In genomic region chr17:77180503-77181330, GRCh38 we compare ENCODE assay signal across 1 cellular context.
TF ChIP-seq lines count a peak whose summit lies in the region.

No MANE protein-coding gene starts in this region.

TF ChIP-seq in HepG2, 621 proteins besides CTCF, POLR2A, EP300 and RAD21 (continued from another document and continues in another):
- TF ChIP-seq HIC2 (CRISPR knock-in tag; IDR thresholded peaks at IDR 0.05; ENCODE audit: low read depth), result peak; percentile 75
- no peak for TF ChIP-seq ZBTB40 (IDR thresholded peaks at IDR 0.05)
- TF ChIP-seq ZBTB40 (CRISPR knock-in tag; IDR thresholded peaks at IDR 0.05), result no peak
- TF ChIP-seq PAF1 (CRISPR knock-in tag; IDR thresholded peaks at IDR 0.05), result no peak
- TF ChIP-seq ZBTB3 (CRISPR knock-in tag; IDR thresholded peaks at IDR 0.05; ENCODE audit: borderline replicate concordance, low read depth), result no peak
- no peak for TF ChIP-seq MED8 (CRISPR knock-in tag; IDR thresholded peaks at IDR 0.05; ENCODE audit: insufficient replicate concordance)
- no peak; the same call in 1 of the 2 replicates for TF ChIP-seq ZBTB46 (CRISPR knock-in tag; IDR thresholded peaks at IDR 0.05; ENCODE audit: borderline replicate concordance)
- TF ChIP-seq ELF1 (CRISPR knock-in tag; IDR thresholded peaks at IDR 0.05), result no peak
- no peak; the same call in 1 of the 2 replicates for TF ChIP-seq GZF1 (CRISPR knock-in tag; IDR thresholded peaks at IDR 0.05)
- TF ChIP-seq, protein P1, sequence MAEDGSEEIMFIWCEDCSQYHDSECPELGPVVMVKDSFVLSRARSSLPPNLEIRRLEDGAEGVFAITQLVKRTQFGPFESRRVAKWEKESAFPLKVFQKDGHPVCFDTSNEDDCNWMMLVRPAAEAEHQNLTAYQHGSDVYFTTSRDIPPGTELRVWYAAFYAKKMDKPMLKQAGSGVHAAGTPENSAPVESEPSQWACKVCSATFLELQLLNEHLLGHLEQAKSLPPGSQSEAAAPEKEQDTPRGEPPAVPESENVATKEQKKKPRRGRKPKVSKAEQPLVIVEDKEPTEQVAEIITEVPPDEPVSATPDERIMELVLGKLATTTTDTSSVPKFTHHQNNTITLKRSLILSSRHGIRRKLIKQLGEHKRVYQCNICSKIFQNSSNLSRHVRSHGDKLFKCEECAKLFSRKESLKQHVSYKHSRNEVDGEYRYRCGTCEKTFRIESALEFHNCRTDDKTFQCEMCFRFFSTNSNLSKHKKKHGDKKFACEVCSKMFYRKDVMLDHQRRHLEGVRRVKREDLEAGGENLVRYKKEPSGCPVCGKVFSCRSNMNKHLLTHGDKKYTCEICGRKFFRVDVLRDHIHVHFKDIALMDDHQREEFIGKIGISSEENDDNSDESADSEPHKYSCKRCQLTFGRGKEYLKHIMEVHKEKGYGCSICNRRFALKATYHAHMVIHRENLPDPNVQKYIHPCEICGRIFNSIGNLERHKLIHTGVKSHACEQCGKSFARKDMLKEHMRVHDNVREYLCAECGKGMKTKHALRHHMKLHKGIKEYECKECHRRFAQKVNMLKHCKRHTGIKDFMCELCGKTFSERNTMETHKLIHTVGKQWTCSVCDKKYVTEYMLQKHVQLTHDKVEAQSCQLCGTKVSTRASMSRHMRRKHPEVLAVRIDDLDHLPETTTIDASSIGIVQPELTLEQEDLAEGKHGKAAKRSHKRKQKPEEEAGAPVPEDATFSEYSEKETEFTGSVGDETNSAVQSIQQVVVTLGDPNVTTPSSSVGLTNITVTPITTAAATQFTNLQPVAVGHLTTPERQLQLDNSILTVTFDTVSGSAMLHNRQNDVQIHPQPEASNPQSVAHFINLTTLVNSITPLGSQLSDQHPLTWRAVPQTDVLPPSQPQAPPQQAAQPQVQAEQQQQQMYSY (CRISPR knock-in tag; IDR thresholded peaks at IDR 0.05), result no peak
- no peak for TF ChIP-seq SYNCRIP (IDR thresholded peaks at IDR 0.05; ENCODE audit: insufficient read depth, low read depth, low read length)
- TF ChIP-seq ZNF451 (CRISPR knock-in tag; IDR thresholded peaks at IDR 0.05), result no peak
- TF ChIP-seq PBX2 (CRISPR knock-in tag; IDR thresholded peaks at IDR 0.05), result no peak
- TF ChIP-seq TBX2 (CRISPR knock-in tag; IDR thresholded peaks at IDR 0.05; ENCODE audit: borderline replicate concordance), result no peak; the same call in 1 of the 2 replicates
- no peak for TF ChIP-seq ZNF878 (CRISPR knock-in tag; IDR thresholded peaks at IDR 0.05)
- TF ChIP-seq MIXL1 (CRISPR knock-in tag; IDR thresholded peaks at IDR 0.05), result peak; percentile 57; the same call in 1 of the 2 replicates
- TF ChIP-seq, protein P2, sequence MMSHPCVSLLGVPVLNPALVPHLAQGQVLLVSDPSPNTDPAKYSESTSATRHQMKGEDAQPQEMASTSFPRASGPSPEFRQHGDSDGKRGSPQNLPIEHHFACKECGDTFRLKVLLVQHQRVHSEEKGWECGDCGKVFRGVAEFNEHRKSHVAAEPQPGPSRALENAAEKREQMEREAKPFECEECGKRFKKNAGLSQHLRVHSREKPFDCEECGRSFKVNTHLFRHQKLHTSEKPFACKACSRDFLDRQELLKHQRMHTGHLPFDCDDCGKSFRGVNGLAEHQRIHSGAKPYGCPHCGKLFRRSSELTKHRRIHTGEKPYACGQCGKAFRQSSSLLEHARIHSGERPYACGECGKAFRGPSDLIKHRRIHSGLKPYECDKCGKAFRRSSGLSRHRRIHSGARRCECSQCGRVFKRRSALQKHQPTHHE (CRISPR knock-in tag; IDR thresholded peaks at IDR 0.05; ENCODE audit: borderline replicate concordance), result no peak
- TF ChIP-seq CCAR2 (optimal IDR thresholded peaks at IDR 0.05; ENCODE audit: low read depth, low read length), result no peak
- no peak for TF ChIP-seq ZNF703 (CRISPR knock-in tag; IDR thresholded peaks at IDR 0.05; ENCODE audit: borderline replicate concordance)
- TF ChIP-seq ZNF629 (CRISPR knock-in tag; conservative IDR thresholded peaks at IDR 0.05), result no peak
- no peak for TF ChIP-seq ZFP82 (CRISPR knock-in tag; IDR thresholded peaks at IDR 0.05; ENCODE audit: borderline replicate concordance)
- TF ChIP-seq ZNF580 (CRISPR knock-in tag; IDR thresholded peaks at IDR 0.05; ENCODE audit: borderline replicate concordance, low read depth), result peak; percentile 42; the same call in 1 of the 2 replicates
- TF ChIP-seq, protein P3, sequence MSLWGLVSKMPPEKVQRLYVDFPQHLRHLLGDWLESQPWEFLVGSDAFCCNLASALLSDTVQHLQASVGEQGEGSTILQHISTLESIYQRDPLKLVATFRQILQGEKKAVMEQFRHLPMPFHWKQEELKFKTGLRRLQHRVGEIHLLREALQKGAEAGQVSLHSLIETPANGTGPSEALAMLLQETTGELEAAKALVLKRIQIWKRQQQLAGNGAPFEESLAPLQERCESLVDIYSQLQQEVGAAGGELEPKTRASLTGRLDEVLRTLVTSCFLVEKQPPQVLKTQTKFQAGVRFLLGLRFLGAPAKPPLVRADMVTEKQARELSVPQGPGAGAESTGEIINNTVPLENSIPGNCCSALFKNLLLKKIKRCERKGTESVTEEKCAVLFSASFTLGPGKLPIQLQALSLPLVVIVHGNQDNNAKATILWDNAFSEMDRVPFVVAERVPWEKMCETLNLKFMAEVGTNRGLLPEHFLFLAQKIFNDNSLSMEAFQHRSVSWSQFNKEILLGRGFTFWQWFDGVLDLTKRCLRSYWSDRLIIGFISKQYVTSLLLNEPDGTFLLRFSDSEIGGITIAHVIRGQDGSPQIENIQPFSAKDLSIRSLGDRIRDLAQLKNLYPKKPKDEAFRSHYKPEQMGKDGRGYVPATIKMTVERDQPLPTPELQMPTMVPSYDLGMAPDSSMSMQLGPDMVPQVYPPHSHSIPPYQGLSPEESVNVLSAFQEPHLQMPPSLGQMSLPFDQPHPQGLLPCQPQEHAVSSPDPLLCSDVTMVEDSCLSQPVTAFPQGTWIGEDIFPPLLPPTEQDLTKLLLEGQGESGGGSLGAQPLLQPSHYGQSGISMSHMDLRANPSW (CRISPR knock-in tag; IDR thresholded peaks at IDR 0.05; ENCODE audit: borderline replicate concordance), result 0 out of 2 replicates have a peak, but pooled peaks have one; percentile 51
- no peak for TF ChIP-seq THRA (CRISPR knock-in tag; IDR thresholded peaks at IDR 0.05; ENCODE audit: borderline replicate concordance)
- TF ChIP-seq ZBTB44 (CRISPR knock-in tag; IDR thresholded peaks at IDR 0.05), result no peak
- no peak for TF ChIP-seq ZNF547 (CRISPR knock-in tag; IDR thresholded peaks at IDR 0.05)
- TF ChIP-seq ZNF720 (CRISPR knock-in tag; IDR thresholded peaks at IDR 0.05), result no peak
- TF ChIP-seq GATA4 (IDR thresholded peaks at IDR 0.05; ENCODE audit: borderline replicate concordance, low read depth), result no peak
